In genomic region chr16:17366299-17366961, GRCh38 we compare ENCODE assay signal across 15 cellular contexts.
DNase-seq lines count a peak whose midpoint lies in the region; ATAC-seq and TF ChIP-seq lines count a peak whose summit lies in the region.
"Had no signal": no experiment of that assay in that cellular context is flagged by ENCODE, and none has a peak within 500 bp of the region (broad histone marks: within the 10 kb centered on the region; RNA-seq: fewer than 3 reads in every experiment).

No MANE protein-coding gene starts in this region.

- no peaks in the 10 kb centered on the region for H3K27me3 Mint-ChIP-seq in activated CD4-positive, alpha-beta T cell treated with anti-CD3 and anti-CD28 coated beads, Interleukin-2, amount 10 ng/mL, durations not matched to agents 7 days and 5 days
- no peaks in the 10 kb centered on the region for H3K27me3 Mint-ChIP-seq in chondrocyte (ENCODE audit: low read depth)

- POLR2A ChIA-PET in activated CD4-positive, alpha-beta T cell treated with anti-CD3 and anti-CD28 coated beads, Interleukin-2, amount 10 ng/mL, durations not matched to agents 7 days and 5 days (lab: Charles Lee), result no interaction called here

- H3K4me1 Mint-ChIP-seq in activated CD4-positive, alpha-beta T cell treated with anti-CD3 and anti-CD28 coated beads, Interleukin-2, amount 10 ng/mL, durations not matched to agents 7 days and 5 days, result peaks cover 96% of the 10 kb centered on the region
- peaks cover 76% of the 10 kb centered on the region for H3K4me1 Mint-ChIP-seq in chondrocyte (ENCODE audit: low read depth)
- H3K4me1 Mint-ChIP-seq in stimulated activated effector memory CD8-positive, alpha-beta T cell treated with anti-CD3 and anti-CD28 coated beads, Interleukin-12 subunit alpha, Interleukin-12 subunit beta, amount 100 ng/mL, for 72 hours, result peaks cover 86% of the 10 kb centered on the region

- H3K9me3 Mint-ChIP-seq in activated CD4-positive, alpha-beta T cell treated with anti-CD3 and anti-CD28 coated beads, Interleukin-2, amount 10 ng/mL, durations not matched to agents 7 days and 5 days, result peaks cover 7% of the 10 kb centered on the region
- H3K9me3 Mint-ChIP-seq in chondrocyte (ENCODE audit: low read depth), result no peaks in the 10 kb centered on the region
- no peaks in the 10 kb centered on the region for H3K9me3 Mint-ChIP-seq in stimulated activated effector memory CD8-positive, alpha-beta T cell treated with anti-CD3 and anti-CD28 coated beads, Interleukin-12 subunit alpha, Interleukin-12 subunit beta, amount 100 ng/mL, for 72 hours

- TF ChIP-seq EP300 in stomach (IDR thresholded peaks at IDR 0.05), result no peak

- WGBS in stomach, 5 donors, result 57 to 76% (median 72%) methylated on average over 8 of the region's 8 CpGs

- peak overlapping the region in 1 of 5 donors; percentile 6 for H3K27ac ChIP-seq in stomach
- H3K27ac ChIP-seq: A549, PC-9 had no signal

- TF ChIP-seq CTCF in chondrocyte (IDR thresholded peaks at IDR 0.05) (no peak), stomach (IDR thresholded peaks at IDR 0.05) (no peak)

- H3K4me1 ChIP-seq in stomach, result peaks cover 21 to 95% (median 65%) of the 10 kb centered on the region in 4 donors
- H3K4me1 ChIP-seq: A549, Caco-2 had no signal

- TF ChIP-seq POLR2A in stomach (IDR thresholded peaks at IDR 0.05), result no peak

- H3K4me3 Mint-ChIP-seq in activated CD4-positive, alpha-beta T cell treated with anti-CD3 and anti-CD28 coated beads, Interleukin-2, amount 10 ng/mL, durations not matched to agents 7 days and 5 days, result no peak overlapping the region
- no peak overlapping the region for H3K4me3 Mint-ChIP-seq in chondrocyte (ENCODE audit: unreplicated experiment)
- peak overlapping the region; percentile 87 for H3K4me3 Mint-ChIP-seq in stimulated activated effector memory CD8-positive, alpha-beta T cell treated with anti-CD3 and anti-CD28 coated beads, Interleukin-12 subunit alpha, Interleukin-12 subunit beta, amount 100 ng/mL, for 72 hours

- no peak for ATAC-seq in stimulated activated effector memory CD8-positive, alpha-beta T cell treated with anti-CD3 and anti-CD28 coated beads, Interleukin-12 subunit alpha, Interleukin-12 subunit beta, amount 100 ng/mL, for 72 hours
- ATAC-seq: A549 had no signal

- no peak overlapping the region for H3K4me3 ChIP-seq in stomach
- H3K4me3 ChIP-seq: A549, PC-9, upper lobe of left lung had no signal

- CTCF ChIA-PET in activated CD4-positive, alpha-beta T cell treated with anti-CD3 and anti-CD28 coated beads, Interleukin-2, amount 10 ng/mL, durations not matched to agents 7 days and 5 days (lab: Charles Lee), result interaction anchor here (0.6 to 1.3 kb wide), 5 partner anchors 9 to 144 kb away, joined by 3 to 4 read pairs (median 4); no protein-coding TSS in a partner anchor

- H3K27me3 ChIP-seq in stomach, result no peaks in the 10 kb centered on the region
- H3K27me3 ChIP-seq: upper lobe of left lung had no signal

- H3K9me3 ChIP-seq in stomach, result no peaks in the 10 kb centered on the region
- H3K9me3 ChIP-seq: A549, Caco-2, upper lobe of left lung had no signal

- peaks cover 54% of the 10 kb centered on the region for H3K36me3 Mint-ChIP-seq in activated CD4-positive, alpha-beta T cell treated with anti-CD3 and anti-CD28 coated beads, Interleukin-2, amount 10 ng/mL, durations not matched to agents 7 days and 5 days (ENCODE audit: low read depth)
- H3K36me3 Mint-ChIP-seq in chondrocyte (ENCODE audit: low read depth), result no peaks in the 10 kb centered on the region
- peaks cover 17% of the 10 kb centered on the region for H3K36me3 Mint-ChIP-seq in stimulated activated effector memory CD8-positive, alpha-beta T cell treated with anti-CD3 and anti-CD28 coated beads, Interleukin-12 subunit alpha, Interleukin-12 subunit beta, amount 100 ng/mL, for 72 hours

- DNase-seq in activated CD4-positive, alpha-beta T cell treated with anti-CD3 and anti-CD28 coated beads, Interleukin-2, amount 10 ng/mL, durations not matched to agents 7 days and 5 days, result no peak
- DNase-seq in activated CD4-positive, alpha-beta T cell treated with anti-CD3 and anti-CD28 coated beads, Interleukin-2, amount 50 U/mL, for 48 hours, result no peak
- DNase-seq in M059J (ENCODE audit: low read depth), result peak; percentile 30
- DNase-seq in chondrocyte (ENCODE audit: low spot score), result no peak
- no peak for DNase-seq in stimulated activated effector memory CD8-positive, alpha-beta T cell treated with anti-CD3 and anti-CD28 coated beads, Interleukin-12 subunit alpha, Interleukin-12 subunit beta, amount 100 ng/mL, for 72 hours (ENCODE audit: low spot score in 2 of 2)
- DNase-seq in stomach, result no peak
- no peak for DNase-seq in effector CD4-positive, alpha-beta T cell
- no peak for DNase-seq in HPDE6-E6E7 (ENCODE audit: extremely low spot score)
- DNase-seq: Caco-2, hypothalamus, NCI-H1092 treated with DMSO at 0.1 percent for 48 hours, nucleus accumbens, PC-9, upper lobe of left lung had no signal

- intact Hi-C loops in stomach (cut with DNase I; ENCODE audit: low total_unique reads), result no loop called here

- peak overlapping the region; percentile 99 for H3K27ac Mint-ChIP-seq in activated CD4-positive, alpha-beta T cell treated with anti-CD3 and anti-CD28 coated beads, Interleukin-2, amount 10 ng/mL, durations not matched to agents 7 days and 5 days
- H3K27ac Mint-ChIP-seq in chondrocyte (ENCODE audit: unreplicated experiment), result peak overlapping the region; percentile 27
- peak overlapping the region; percentile 97 for H3K27ac Mint-ChIP-seq in stimulated activated effector memory CD8-positive, alpha-beta T cell treated with anti-CD3 and anti-CD28 coated beads, Interleukin-12 subunit alpha, Interleukin-12 subunit beta, amount 100 ng/mL, for 72 hours

- no peaks in the 10 kb centered on the region for H3K36me3 ChIP-seq in stomach
- H3K36me3 ChIP-seq: upper lobe of left lung had no signal

Comparison
In these comparisons a context has a peak if more than half of its experiments do, and no peak if none do; other contexts are left out.
1. H3K27ac Mint-ChIP-seq: peak in every context shown above with its lines; median percentile 99 in activated CD4-positive, alpha-beta T cell treated with anti-CD3 and anti-CD28 coated beads, Interleukin-2, amount 10 ng/mL, durations not matched to agents 7 days and 5 days; 97 in stimulated activated effector memory CD8-positive, alpha-beta T cell treated with anti-CD3 and anti-CD28 coated beads, Interleukin-12 subunit alpha, Interleukin-12 subunit beta, amount 100 ng/mL, for 72 hours; 27 in chondrocyte.